ENCODE assay signal across 13 cellular contexts in genomic region chr10:91626936-91627335, GRCh38.
"Had no signal": no experiment of that assay in that cellular context is flagged by ENCODE, and none has a peak within 500 bp of the region (broad histone marks: within the 10 kb centered on the region; RNA-seq: fewer than 3 reads in every experiment).

No MANE protein-coding gene starts in this region.

- H3K9me3 ChIP-seq: stomach, thyroid gland had no signal

- ATAC-seq: activated naive CD4-positive, alpha-beta T cell treated with anti-CD3 and anti-CD28 coated beads, Interleukin-2, amount 50 U/mL, for 72 hours; activated T-cell treated with anti-CD3 and anti-CD28 coated beads, Interleukin-2, amount 50 U/mL, for 4 hours had no signal

- H3K27ac Mint-ChIP-seq: activated CD4-positive, alpha-beta memory T cell treated with anti-CD3 and anti-CD28 coated beads for 36 hours; activated naive CD4-positive, alpha-beta T cell treated with anti-CD3 and anti-CD28 coated beads, Interleukin-2, amount 50 U/mL, for 72 hours; naive B cell; progenitor cell of endocrine pancreas had no signal

- H3K27ac ChIP-seq: thyroid gland had no signal

- H3K36me3 ChIP-seq: thyroid gland had no signal

- H3K36me3 Mint-ChIP-seq: activated CD4-positive, alpha-beta memory T cell treated with anti-CD3 and anti-CD28 coated beads for 36 hours had no signal

- H3K4me3 Mint-ChIP-seq: activated CD4-positive, alpha-beta memory T cell treated with anti-CD3 and anti-CD28 coated beads for 36 hours; activated T-cell treated with anti-CD3 and anti-CD28 coated beads, Interleukin-2, amount 50 U/mL, for 4 hours; naive B cell had no signal

- H3K27me3 ChIP-seq: stomach, thyroid gland had no signal

- H3K4me1 ChIP-seq: thyroid gland had no signal

- H3K27me3 Mint-ChIP-seq: progenitor cell of endocrine pancreas had no signal

- H3K4me3 ChIP-seq: stomach, thyroid gland had no signal

- H3K4me1 Mint-ChIP-seq: naive B cell had no signal

- DNase-seq: activated CD4-positive, alpha-beta memory T cell treated with anti-CD3 and anti-CD28 coated beads for 36 hours; activated effector memory CD4-positive, alpha-beta T cell treated with anti-CD3 and anti-CD28 coated beads, Interleukin-2, amount 50 U/mL, for 16 hours; activated T-cell treated with anti-CD3 and anti-CD28 coated beads, Interleukin-2, amount 50 U/mL, for 4 hours; amniotic stem cell; hypothalamus; naive B cell; occipital lobe; stimulated activated CD4-positive, alpha-beta T cell treated with anti-CD3 and anti-CD28 coated beads, Interleukin-15, amount 100 ng/mL, for 24 hours; stimulated activated CD4-positive, alpha-beta T cell treated with anti-CD3 and anti-CD28 coated beads, Interleukin-4, amount 100 ng/mL, for 24 hours; stomach; thyroid gland had no signal
